ENCODE assay signal across 3 cellular contexts in the genomic region with DNA sequence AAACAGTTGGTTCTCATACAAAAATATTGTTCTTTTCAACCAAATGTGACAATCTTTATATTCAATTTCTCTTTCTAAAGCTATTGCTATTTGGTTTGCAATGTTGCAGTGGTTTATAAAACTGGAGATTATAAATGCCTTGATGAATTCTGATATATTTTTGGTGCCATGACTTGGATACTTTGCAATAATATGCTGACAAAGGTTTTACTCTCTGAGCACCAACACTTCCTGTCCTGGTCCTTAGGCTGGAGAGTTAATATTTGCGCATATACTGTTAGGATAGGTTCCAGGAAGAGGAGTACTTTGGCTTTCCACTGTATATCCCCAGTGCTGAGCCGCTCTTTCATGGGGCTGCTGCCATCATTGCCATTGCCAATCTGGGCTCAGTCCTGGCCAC.
A peak's percentile ranks its signal among the peaks of the same experiment; 100 is the strongest.
TF ChIP-seq lines count a peak whose summit lies in the region.

No MANE protein-coding gene starts in this region.

TF ChIP-seq in HepG2, 621 proteins besides CTCF, POLR2A, EP300 and RAD21:
- TF ChIP-seq NFRKB (IDR thresholded peaks at IDR 0.05) (no peak), MAFF (IDR thresholded peaks at IDR 0.05; ENCODE audit: low read depth, low read length) (peak; percentile 69), MBNL3 (CRISPR knock-in tag; conservative IDR thresholded peaks at IDR 0.05) (no peak), MAFK (conservative IDR thresholded peaks at IDR 0.05 in 1 of 2, IDR thresholded peaks at IDR 0.05 in 1 of 2; ENCODE audit: low read length in 2 of 2) (peak; percentile 71 to 79)

TF ChIP-seq in IMR-90, 13 proteins besides CTCF, POLR2A, EP300 and RAD21:
- TF ChIP-seq NFE2L2 (IDR thresholded peaks at IDR 0.05; ENCODE audit: low read depth, low read length), result no peak
- TF ChIP-seq MAFK (IDR thresholded peaks at IDR 0.05; ENCODE audit: low read depth, low read length), result peak; percentile 56

TF ChIP-seq in K562, 482 proteins besides CTCF, POLR2A, EP300 and RAD21:
- no peak for TF ChIP-seq HDAC6 (IDR thresholded peaks at IDR 0.05; ENCODE audit: low read depth, low read length)
- TF ChIP-seq ZBTB8A (IDR thresholded peaks at IDR 0.05; ENCODE audit: partially characterized antibody), result no peak
- TF ChIP-seq NFATC3 (IDR thresholded peaks at IDR 0.05), result no peak
- TF ChIP-seq ZNF316 (IDR thresholded peaks at IDR 0.05), result peak; percentile 91
- TF ChIP-seq, protein P1, sequence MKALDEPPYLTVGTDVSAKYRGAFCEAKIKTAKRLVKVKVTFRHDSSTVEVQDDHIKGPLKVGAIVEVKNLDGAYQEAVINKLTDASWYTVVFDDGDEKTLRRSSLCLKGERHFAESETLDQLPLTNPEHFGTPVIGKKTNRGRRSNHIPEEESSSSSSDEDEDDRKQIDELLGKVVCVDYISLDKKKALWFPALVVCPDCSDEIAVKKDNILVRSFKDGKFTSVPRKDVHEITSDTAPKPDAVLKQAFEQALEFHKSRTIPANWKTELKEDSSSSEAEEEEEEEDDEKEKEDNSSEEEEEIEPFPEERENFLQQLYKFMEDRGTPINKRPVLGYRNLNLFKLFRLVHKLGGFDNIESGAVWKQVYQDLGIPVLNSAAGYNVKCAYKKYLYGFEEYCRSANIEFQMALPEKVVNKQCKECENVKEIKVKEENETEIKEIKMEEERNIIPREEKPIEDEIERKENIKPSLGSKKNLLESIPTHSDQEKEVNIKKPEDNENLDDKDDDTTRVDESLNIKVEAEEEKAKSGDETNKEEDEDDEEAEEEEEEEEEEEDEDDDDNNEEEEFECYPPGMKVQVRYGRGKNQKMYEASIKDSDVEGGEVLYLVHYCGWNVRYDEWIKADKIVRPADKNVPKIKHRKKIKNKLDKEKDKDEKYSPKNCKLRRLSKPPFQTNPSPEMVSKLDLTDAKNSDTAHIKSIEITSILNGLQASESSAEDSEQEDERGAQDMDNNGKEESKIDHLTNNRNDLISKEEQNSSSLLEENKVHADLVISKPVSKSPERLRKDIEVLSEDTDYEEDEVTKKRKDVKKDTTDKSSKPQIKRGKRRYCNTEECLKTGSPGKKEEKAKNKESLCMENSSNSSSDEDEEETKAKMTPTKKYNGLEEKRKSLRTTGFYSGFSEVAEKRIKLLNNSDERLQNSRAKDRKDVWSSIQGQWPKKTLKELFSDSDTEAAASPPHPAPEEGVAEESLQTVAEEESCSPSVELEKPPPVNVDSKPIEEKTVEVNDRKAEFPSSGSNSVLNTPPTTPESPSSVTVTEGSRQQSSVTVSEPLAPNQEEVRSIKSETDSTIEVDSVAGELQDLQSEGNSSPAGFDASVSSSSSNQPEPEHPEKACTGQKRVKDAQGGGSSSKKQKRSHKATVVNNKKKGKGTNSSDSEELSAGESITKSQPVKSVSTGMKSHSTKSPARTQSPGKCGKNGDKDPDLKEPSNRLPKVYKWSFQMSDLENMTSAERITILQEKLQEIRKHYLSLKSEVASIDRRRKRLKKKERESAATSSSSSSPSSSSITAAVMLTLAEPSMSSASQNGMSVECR (CRISPR knock-in tag; IDR thresholded peaks at IDR 0.05), result no peak
- TF ChIP-seq NFIX (CRISPR knock-in tag; IDR thresholded peaks at IDR 0.05; ENCODE audit: low read depth), result no peak
- TF ChIP-seq PTTG1 (tag; IDR thresholded peaks at IDR 0.05; ENCODE audit: low read depth), result no peak
- TF ChIP-seq CEBPG (CRISPR knock-in tag; IDR thresholded peaks at IDR 0.05), result no peak
- no peak for TF ChIP-seq CEBPG (tag; conservative IDR thresholded peaks at IDR 0.05 in 1 of 2, IDR thresholded peaks at IDR 0.05 in 1 of 2)
- no peak for TF ChIP-seq DMBX1 (CRISPR knock-in tag; IDR thresholded peaks at IDR 0.05; ENCODE audit: borderline replicate concordance)
- TF ChIP-seq SMAD1 (IDR thresholded peaks at IDR 0.05; ENCODE audit: low read depth, low read length, partially characterized antibody), result no peak
- no peak for TF ChIP-seq CXXC5 (CRISPR knock-in tag; IDR thresholded peaks at IDR 0.05)
- TF ChIP-seq, protein P2, sequence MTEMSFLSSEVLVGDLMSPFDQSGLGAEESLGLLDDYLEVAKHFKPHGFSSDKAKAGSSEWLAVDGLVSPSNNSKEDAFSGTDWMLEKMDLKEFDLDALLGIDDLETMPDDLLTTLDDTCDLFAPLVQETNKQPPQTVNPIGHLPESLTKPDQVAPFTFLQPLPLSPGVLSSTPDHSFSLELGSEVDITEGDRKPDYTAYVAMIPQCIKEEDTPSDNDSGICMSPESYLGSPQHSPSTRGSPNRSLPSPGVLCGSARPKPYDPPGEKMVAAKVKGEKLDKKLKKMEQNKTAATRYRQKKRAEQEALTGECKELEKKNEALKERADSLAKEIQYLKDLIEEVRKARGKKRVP (CRISPR knock-in tag; IDR thresholded peaks at IDR 0.05), result no peak
- TF ChIP-seq, protein P3, sequence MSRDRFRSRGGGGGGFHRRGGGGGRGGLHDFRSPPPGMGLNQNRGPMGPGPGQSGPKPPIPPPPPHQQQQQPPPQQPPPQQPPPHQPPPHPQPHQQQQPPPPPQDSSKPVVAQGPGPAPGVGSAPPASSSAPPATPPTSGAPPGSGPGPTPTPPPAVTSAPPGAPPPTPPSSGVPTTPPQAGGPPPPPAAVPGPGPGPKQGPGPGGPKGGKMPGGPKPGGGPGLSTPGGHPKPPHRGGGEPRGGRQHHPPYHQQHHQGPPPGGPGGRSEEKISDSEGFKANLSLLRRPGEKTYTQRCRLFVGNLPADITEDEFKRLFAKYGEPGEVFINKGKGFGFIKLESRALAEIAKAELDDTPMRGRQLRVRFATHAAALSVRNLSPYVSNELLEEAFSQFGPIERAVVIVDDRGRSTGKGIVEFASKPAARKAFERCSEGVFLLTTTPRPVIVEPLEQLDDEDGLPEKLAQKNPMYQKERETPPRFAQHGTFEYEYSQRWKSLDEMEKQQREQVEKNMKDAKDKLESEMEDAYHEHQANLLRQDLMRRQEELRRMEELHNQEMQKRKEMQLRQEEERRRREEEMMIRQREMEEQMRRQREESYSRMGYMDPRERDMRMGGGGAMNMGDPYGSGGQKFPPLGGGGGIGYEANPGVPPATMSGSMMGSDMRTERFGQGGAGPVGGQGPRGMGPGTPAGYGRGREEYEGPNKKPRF (IDR thresholded peaks at IDR 0.05; ENCODE audit: low read depth, low read length), result no peak
- TF ChIP-seq MAFK (IDR thresholded peaks at IDR 0.05; ENCODE audit: low read length), result peak; percentile 51; the same call in 1 of the 2 replicates
- TF ChIP-seq, protein P4, sequence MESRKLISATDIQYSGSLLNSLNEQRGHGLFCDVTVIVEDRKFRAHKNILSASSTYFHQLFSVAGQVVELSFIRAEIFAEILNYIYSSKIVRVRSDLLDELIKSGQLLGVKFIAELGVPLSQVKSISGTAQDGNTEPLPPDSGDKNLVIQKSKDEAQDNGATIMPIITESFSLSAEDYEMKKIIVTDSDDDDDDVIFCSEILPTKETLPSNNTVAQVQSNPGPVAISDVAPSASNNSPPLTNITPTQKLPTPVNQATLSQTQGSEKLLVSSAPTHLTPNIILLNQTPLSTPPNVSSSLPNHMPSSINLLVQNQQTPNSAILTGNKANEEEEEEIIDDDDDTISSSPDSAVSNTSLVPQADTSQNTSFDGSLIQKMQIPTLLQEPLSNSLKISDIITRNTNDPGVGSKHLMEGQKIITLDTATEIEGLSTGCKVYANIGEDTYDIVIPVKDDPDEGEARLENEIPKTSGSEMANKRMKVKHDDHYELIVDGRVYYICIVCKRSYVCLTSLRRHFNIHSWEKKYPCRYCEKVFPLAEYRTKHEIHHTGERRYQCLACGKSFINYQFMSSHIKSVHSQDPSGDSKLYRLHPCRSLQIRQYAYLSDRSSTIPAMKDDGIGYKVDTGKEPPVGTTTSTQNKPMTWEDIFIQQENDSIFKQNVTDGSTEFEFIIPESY (CRISPR knock-in tag; IDR thresholded peaks at IDR 0.05), result no peak
- TF ChIP-seq ZNF431 (CRISPR knock-in tag; IDR thresholded peaks at IDR 0.05), result no peak
- peak; percentile 84 for TF ChIP-seq C11orf30 (IDR thresholded peaks at IDR 0.05; ENCODE audit: low read depth)
- no peak for TF ChIP-seq YBX1 (IDR thresholded peaks at IDR 0.05)
- no peak for TF ChIP-seq CBX8 (IDR thresholded peaks at IDR 0.05; ENCODE audit: borderline replicate concordance, extremely low read depth, low read depth, low read length, poor library complexity, severe bottlenecking)
- TF ChIP-seq BACH1 (tag; IDR thresholded peaks at IDR 0.05), result no peak
- peak; percentile 70 for TF ChIP-seq MAFG (tag; conservative IDR thresholded peaks at IDR 0.05)
- TF ChIP-seq FOS (IDR thresholded peaks at IDR 0.05; ENCODE audit: extremely low read depth, insufficient read length), result no peak
- TF ChIP-seq MAFF (IDR thresholded peaks at IDR 0.05; ENCODE audit: low read length), result peak; percentile 71
